In genomic region chr7:155326385-155326784, GRCh38 we compare ENCODE assay signal across 1 cellular context.
A peak's percentile ranks its signal among the peaks of the same experiment; 100 is the strongest.
TF ChIP-seq lines count a peak whose summit lies in the region.

No MANE protein-coding gene starts in this region.

TF ChIP-seq in K562, 482 proteins besides CTCF, POLR2A, EP300 and RAD21 (continued from another document):
- TF ChIP-seq ZNF592 (IDR thresholded peaks at IDR 0.05) (no peak), ZBTB43 (CRISPR knock-in tag; IDR thresholded peaks at IDR 0.05) (no peak), TSHZ1 (CRISPR knock-in tag; IDR thresholded peaks at IDR 0.05) (no peak), HMGN3 (IDR thresholded peaks at IDR 0.05; ENCODE audit: borderline replicate concordance, extremely low read depth, insufficient read length, low read depth, low read length) (no peak), ZNF12 (CRISPR knock-in tag; IDR thresholded peaks at IDR 0.05) (0 out of 2 replicates have a peak, but pooled peaks have one; percentile 9), ZNF445 (CRISPR knock-in tag; IDR thresholded peaks at IDR 0.05; ENCODE audit: low read depth) (no peak)
